26 cellular contexts compared by ENCODE assay signal in the genomic region with DNA sequence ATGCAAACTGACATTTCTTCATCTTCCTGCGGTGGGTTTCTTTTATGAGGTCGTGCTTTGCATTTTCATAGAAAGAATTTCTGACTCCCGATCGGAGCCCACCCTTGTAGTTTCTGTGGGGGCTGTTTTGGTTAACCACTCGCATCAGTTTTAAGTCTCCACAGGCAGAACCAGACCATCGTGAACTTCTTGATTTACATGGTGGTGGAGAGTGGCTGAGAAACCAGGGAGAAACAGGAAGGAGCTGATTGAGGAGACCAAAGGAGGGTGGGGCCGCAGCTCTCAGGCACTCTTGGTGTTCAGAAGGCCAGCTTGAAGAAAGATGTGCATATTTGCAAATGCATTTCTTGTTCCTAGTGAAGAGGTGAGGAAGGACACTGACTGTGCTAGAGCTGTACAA.
DNase-seq lines count a peak whose midpoint lies in the region; ATAC-seq and TF ChIP-seq lines count a peak whose summit lies in the region.
"Had no signal": no experiment of that assay in that cellular context is flagged by ENCODE, and none has a peak within 500 bp of the region (broad histone marks: within the 10 kb centered on the region; RNA-seq: fewer than 3 reads in every experiment).

No MANE protein-coding gene starts in this region.

- H3K4me1 Mint-ChIP-seq in activated CD4-positive, alpha-beta T cell treated with anti-CD3 and anti-CD28 coated beads, Interleukin-2, amount 10 ng/mL, durations not matched to agents 7 days and 5 days, result peaks cover 20% of the 10 kb centered on the region
- H3K4me1 Mint-ChIP-seq in CD8-positive, alpha-beta T cell (ENCODE audit: low read depth), result peaks cover 9% of the 10 kb centered on the region
- H3K4me1 Mint-ChIP-seq in immature natural killer cell, result peaks cover 40 to 66% of the 10 kb centered on the region in 2 donors

- H3K4me3 ChIP-seq in CD8-positive, alpha-beta T cell (ENCODE audit: low read depth, low read length), result no peak overlapping the region
- H3K4me3 ChIP-seq: colonic mucosa, skin epidermis, testis, uterus had no signal

- H3K9me3 ChIP-seq in CD8-positive, alpha-beta T cell (ENCODE audit: low read length), result no peaks in the 10 kb centered on the region
- H3K9me3 ChIP-seq: colonic mucosa, testis, uterus had no signal

- POLR2A ChIA-PET in activated CD4-positive, alpha-beta T cell treated with anti-CD3 and anti-CD28 coated beads, Interleukin-2, amount 10 ng/mL, durations not matched to agents 7 days and 5 days (lab: Charles Lee), result no interaction called here
- POLR2A ChIA-PET in CD8-positive, alpha-beta T cell (lab: Charles Lee), result no interaction called here

- CTCF ChIA-PET in activated CD4-positive, alpha-beta T cell treated with anti-CD3 and anti-CD28 coated beads, Interleukin-2, amount 10 ng/mL, durations not matched to agents 7 days and 5 days (lab: Charles Lee), result no interaction called here
- CTCF ChIA-PET in CD8-positive, alpha-beta T cell (lab: Charles Lee), result no interaction called here

- H3K27ac Mint-ChIP-seq in activated CD4-positive, alpha-beta T cell treated with anti-CD3 and anti-CD28 coated beads, Interleukin-2, amount 10 ng/mL, durations not matched to agents 7 days and 5 days, result peak overlapping the region; percentile 54
- no peak overlapping the region for H3K27ac Mint-ChIP-seq in CD8-positive, alpha-beta T cell
- peak overlapping the region in 1 of 6 donors; percentile 1 for H3K27ac Mint-ChIP-seq in immature natural killer cell
- H3K27ac Mint-ChIP-seq: T-helper 2 cell treated with Interferon-gamma antibody and Interleukin-4, amounts not matched to agents 5 μg/mL and 100 μg/mL, for 36 hours had no signal

- H3K27ac ChIP-seq in CD8-positive, alpha-beta T cell (ENCODE audit: low read depth, low read length), result no peak overlapping the region
- H3K27ac ChIP-seq: colonic mucosa, foreskin keratinocyte, skin epidermis, testis, uterus, VCaP had no signal

- no peak for ATAC-seq in CD8-positive, alpha-beta T cell
- ATAC-seq: foreskin keratinocyte, left lobe of liver, Panc1 had no signal

- H3K36me3 Mint-ChIP-seq in activated CD4-positive, alpha-beta T cell treated with anti-CD3 and anti-CD28 coated beads, Interleukin-2, amount 10 ng/mL, durations not matched to agents 7 days and 5 days (ENCODE audit: low read depth), result no peaks in the 10 kb centered on the region
- H3K36me3 Mint-ChIP-seq in CD8-positive, alpha-beta T cell, result no peaks in the 10 kb centered on the region
- H3K36me3 Mint-ChIP-seq in immature natural killer cell, result no peaks in the 10 kb centered on the region

- H3K4me1 ChIP-seq in CD8-positive, alpha-beta T cell (ENCODE audit: insufficient read depth, low read length), result no peaks in the 10 kb centered on the region
- H3K4me1 ChIP-seq: BE2C, colonic mucosa, foreskin keratinocyte, testis, uterus had no signal

- no peaks in the 10 kb centered on the region for H3K27me3 ChIP-seq in CD8-positive, alpha-beta T cell (ENCODE audit: insufficient read depth, low read length)
- H3K27me3 ChIP-seq: BE2C, colonic mucosa, foreskin keratinocyte, testis, uterus had no signal

- intact Hi-C loops in CD8-positive, alpha-beta T cell (cut with DNase I, micrococcal nuclease), result loop anchor here in 1 of 2 experiments (5.0 kb wide), 1 partner anchor 523 kb away; no protein-coding TSS in a partner anchor

- H3K27me3 Mint-ChIP-seq in activated CD4-positive, alpha-beta T cell treated with anti-CD3 and anti-CD28 coated beads, Interleukin-2, amount 10 ng/mL, durations not matched to agents 7 days and 5 days, result peaks cover 5% of the 10 kb centered on the region
- no peaks in the 10 kb centered on the region for H3K27me3 Mint-ChIP-seq in CD8-positive, alpha-beta T cell (ENCODE audit: low read depth)
- H3K27me3 Mint-ChIP-seq in immature natural killer cell (ENCODE audit: low read depth in 3 of 3), result peaks cover 0 to 2% (median 0%) of the 10 kb centered on the region in 3 donors

- no peak overlapping the region for H3K4me3 Mint-ChIP-seq in activated CD4-positive, alpha-beta T cell treated with anti-CD3 and anti-CD28 coated beads, Interleukin-2, amount 10 ng/mL, durations not matched to agents 7 days and 5 days
- H3K4me3 Mint-ChIP-seq in CD8-positive, alpha-beta T cell, result peak overlapping the region; percentile 29
- H3K4me3 Mint-ChIP-seq in immature natural killer cell, result peak overlapping the region in 3 of 5 donors; percentile 8 to 64 (median 48)
- H3K4me3 Mint-ChIP-seq: H9; T-helper 2 cell treated with Interferon-gamma antibody and Interleukin-4, amounts not matched to agents 5 μg/mL and 100 μg/mL, for 36 hours had no signal

- TF ChIP-seq CTCF in CD8-positive, alpha-beta T cell (IDR thresholded peaks at IDR 0.05), result no peak

- no peak for DNase-seq in activated CD4-positive, alpha-beta T cell treated with anti-CD3 and anti-CD28 coated beads, Interleukin-2, amount 10 ng/mL, durations not matched to agents 7 days and 5 days
- no peak for DNase-seq in activated CD4-positive, alpha-beta T cell treated with anti-CD3 and anti-CD28 coated beads for 4 hours
- no peak for DNase-seq in CD8-positive, alpha-beta T cell
- DNase-seq in NOMO-1 treated with DMSO at 0.1 percent for 48 hours (lab: John Stamatoyannopoulos, UW; ENCODE audit: unreplicated experiment), result peak; percentile 74
- DNase-seq in immature natural killer cell, result no peak
- DNase-seq in NCI-H187 treated with DMSO at 0.1 percent for 48 hours (lab: John Stamatoyannopoulos, UW), result no peak
- no peak for DNase-seq in NCI-H1092 (lab: John Stamatoyannopoulos, UW)
- no peak for DNase-seq in NCI-H146 (lab: John Stamatoyannopoulos, UW)
- DNase-seq: activated naive CD4-positive, alpha-beta T cell; BE2C; colonic mucosa; effector memory CD4-positive, alpha-beta T cell; foreskin keratinocyte; H9; mesenchymal stem cell; NCI-H1436; occipital lobe; SHP77 treated with DMSO at 0.1 percent for 48 hours; stimulated activated CD4-positive, alpha-beta T cell treated with anti-CD3 and anti-CD28 coated beads, Interleukin-2, amount 100 ng/mL, for 24 hours; testis; uterus had no signal

- no peaks in the 10 kb centered on the region for H3K36me3 ChIP-seq in CD8-positive, alpha-beta T cell (ENCODE audit: insufficient read depth, low read length)
- H3K36me3 ChIP-seq: BE2C, colonic mucosa, uterus had no signal

- H3K9me3 Mint-ChIP-seq in activated CD4-positive, alpha-beta T cell treated with anti-CD3 and anti-CD28 coated beads, Interleukin-2, amount 10 ng/mL, durations not matched to agents 7 days and 5 days, result no peaks in the 10 kb centered on the region
- H3K9me3 Mint-ChIP-seq in CD8-positive, alpha-beta T cell, result no peaks in the 10 kb centered on the region
- no peaks in the 10 kb centered on the region for H3K9me3 Mint-ChIP-seq in immature natural killer cell
- H3K9me3 Mint-ChIP-seq: H9; T-helper 2 cell treated with Interferon-gamma antibody and Interleukin-4, amounts not matched to agents 5 μg/mL and 100 μg/mL, for 36 hours had no signal
